ENCODE assay signal across 11 cellular contexts in genomic region chrX:119218198-119218597, GRCh38. TPM values are rescaled to one million over a fixed set of nuclear protein-coding genes. Genes with fewer than 3 reads are reported as not detected.
DNase-seq lines count a peak whose midpoint lies in the region; FAIRE-seq and TF ChIP-seq lines count a peak whose summit lies in the region.
"Had no signal": no experiment of that assay in that cellular context is flagged by ENCODE, and none has a peak within 500 bp of the region (broad histone marks: within the 10 kb centered on the region; RNA-seq: fewer than 3 reads in every experiment).

No MANE protein-coding gene starts in this region.

- intact Hi-C loops in prostate gland (cut with DNase I) = loop anchor here (5.0 kb wide), 1 partner anchor 71 kb away; no protein-coding TSS in a partner anchor

- H3K56ac ChIP-seq in H1 (replicated peaks; ENCODE audit: insufficient read length, low read depth, low read length) = no peak overlapping the region

- peak; percentile 42 to 48 for TF ChIP-seq RAD21 in H1 (IDR thresholded peaks at IDR 0.05 in 1 of 2, conservative IDR thresholded peaks at IDR 0.05 in 1 of 2; ENCODE audit: low read depth in 2 of 2, low read length in 2 of 2)

- H3K27me3 ChIP-seq in H1 (replicated peaks in 1 of 4; ENCODE audit: control insufficient read depth in 3 of 4, extremely low read depth in 1 of 4, insufficient read depth in 3 of 4, low read length in 3 of 4) (no peaks in the 10 kb centered on the region), prostate gland (replicated peaks; ENCODE audit: insufficient read depth) (no peaks in the 10 kb centered on the region)
- H3K27me3 ChIP-seq: BLaER1 had no signal

- no peak for TF ChIP-seq EP300 in H1 (IDR thresholded peaks at IDR 0.05; ENCODE audit: borderline replicate concordance in 1 of 2, low read depth in 2 of 2, low read length in 2 of 2)

- no peak for TF ChIP-seq POLR2A in H1 (IDR thresholded peaks at IDR 0.05; ENCODE audit: control extremely low read depth in 1 of 2, low read depth in 2 of 2, low read length in 2 of 2)
- no peak for TF ChIP-seq POLR2A in prostate gland (IDR thresholded peaks at IDR 0.05)

- peak; percentile 32 for DNase-seq in NCI-H1092 treated with DMSO at 0.1 percent for 48 hours (lab: John Stamatoyannopoulos, UW)
- DNase-seq in NCI-H1092 (lab: John Stamatoyannopoulos, UW) = no peak
- peak; percentile 10 for DNase-seq in NAMALWA (ENCODE audit: low spot score)
- DNase-seq in H1 (ENCODE audit: low read depth in 1 of 2, low spot score in 2 of 2) = no peak
- DNase-seq in prostate gland (ENCODE audit: low spot score) = no peak
- no peak for DNase-seq in COLO668 (lab: John Stamatoyannopoulos, UW; ENCODE audit: unreplicated experiment)
- DNase-seq in COLO829 (ENCODE audit: low spot score) = no peak
- DNase-seq in SIG-M5 (lab: John Stamatoyannopoulos, UW) = no peak
- DNase-seq: activated CD8-positive, alpha-beta memory T cell treated with anti-CD3 and anti-CD28 coated beads, Interleukin-2, amount 50 U/mL, for 4 hours; NCI-H226 had no signal

- H2BK20ac ChIP-seq in H1 (ENCODE audit: low read length) = no peak overlapping the region

- H4K5ac ChIP-seq in H1 (ENCODE audit: insufficient read length, low read depth, low read length) = no peak overlapping the region

- H3K4me1 ChIP-seq in H1 (replicated peaks in 1 of 4; ENCODE audit: control insufficient read depth in 3 of 4, insufficient read depth in 4 of 4, low read length in 3 of 4) (no peaks in the 10 kb centered on the region), prostate gland (replicated peaks) (no peaks in the 10 kb centered on the region)
- H3K4me1 ChIP-seq: BLaER1 had no signal

- CTCF ChIA-PET in H1 (lab: Charles Lee; ENCODE audit: partially characterized antibody) = interaction anchor here (0.7 to 2.6 kb wide), 7 partner anchors 9 to 399 kb away, joined by 3 to 10 read pairs (median 4); no protein-coding TSS in a partner anchor

- no peak overlapping the region for H2AK5ac ChIP-seq in H1 (ENCODE audit: low read depth, low read length)

- no peak overlapping the region for H2BK5ac ChIP-seq in H1 (ENCODE audit: low read depth, low read length)

- POLR2A ChIA-PET in H1 (lab: Charles Lee; ENCODE audit: partially characterized antibody) = no interaction called here

- WGBS in H1 (ENCODE audit: extremely low coverage in 1 of 2, insufficient coverage in 1 of 2, insufficient read length in 1 of 2, insufficient replicate concordance in 2 of 2, low coverage in 1 of 2, low lambda C conversion rate in 2 of 2, missing lambda C conversion rate in 1 of 2), 2 experiments = 62% methylated on average over 4 of the region's 4 CpGs; no CpG with 5 or more reads in 1 of the 2 experiments
- 0% methylated on average over 4 of the region's 4 CpGs for WGBS in prostate gland

- H4K91ac ChIP-seq in H1 (replicated peaks; ENCODE audit: insufficient read length, low read length) = no peak overlapping the region

- H3K14ac ChIP-seq in H1 (ENCODE audit: insufficient read length) = no peak overlapping the region

- H4K8ac ChIP-seq in H1 (ENCODE audit: extremely low read depth, insufficient read depth, low read length) = no peak overlapping the region

- H3K18ac ChIP-seq in H1 (ENCODE audit: extremely low read depth, low read length) = no peak overlapping the region

- no peak overlapping the region for H3K9ac ChIP-seq in H1 (replicated peaks in 1 of 4; ENCODE audit: extremely low read depth in 1 of 4, low read depth in 3 of 4, low read length in 3 of 4)
- H3K9ac ChIP-seq: BLaER1 had no signal

- no peak overlapping the region for H3K23ac ChIP-seq in H1 (ENCODE audit: insufficient read length)

- no peak overlapping the region for H2BK15ac ChIP-seq in H1 (ENCODE audit: low read length)

- H3K79me2 ChIP-seq in H1 (ENCODE audit: control insufficient read depth in 1 of 2, insufficient read depth in 2 of 2, low read length in 2 of 2) = no peaks in the 10 kb centered on the region

- no peak overlapping the region for H2AFZ ChIP-seq in H1 (ENCODE audit: low read length)

- TF ChIP-seq CTCF in H1 (IDR thresholded peaks at IDR 0.05; ENCODE audit: control extremely low read depth in 1 of 3, insufficient read depth in 1 of 3, low read depth in 1 of 3, low read length in 3 of 3) = peak in 2 of 3 experiments; percentile 5 to 34; a peak in 2 of 4 replicates
- TF ChIP-seq CTCF in prostate gland (IDR thresholded peaks at IDR 0.05) = peak in 3 of 4 experiments; percentile 29 to 44 (median 40)

- no peak overlapping the region for H3K4me2 ChIP-seq in H1 (ENCODE audit: insufficient read depth in 1 of 2, low read depth in 2 of 2, low read length in 2 of 2)
- H3K4me2 ChIP-seq: BLaER1 had no signal

- no peaks in the 10 kb centered on the region for H3K79me1 ChIP-seq in H1 (ENCODE audit: low read depth, low read length)

- no peaks in the 10 kb centered on the region for H4K20me1 ChIP-seq in H1 (replicated peaks in 1 of 2; ENCODE audit: control insufficient read depth in 1 of 2, insufficient read depth in 2 of 2, low read length in 2 of 2)
- H4K20me1 ChIP-seq: BLaER1 had no signal

- H3K36me3 ChIP-seq in H1 (ENCODE audit: control insufficient read depth in 2 of 4, insufficient read depth in 4 of 4, low read length in 3 of 4) = no peaks in the 10 kb centered on the region
- no peaks in the 10 kb centered on the region for H3K36me3 ChIP-seq in prostate gland
- H3K36me3 ChIP-seq: BLaER1 had no signal

- no peak overlapping the region for H3K4me3 ChIP-seq in H1 (ENCODE audit: extremely low read depth in 1 of 4, insufficient read depth in 2 of 4, low read depth in 3 of 4, low read length in 4 of 4)
- H3K4me3 ChIP-seq in prostate gland = no peak overlapping the region
- H3K4me3 ChIP-seq: BLaER1 had no signal

- no peak overlapping the region for H3K4ac ChIP-seq in H1 (replicated peaks; ENCODE audit: insufficient read length, low read depth, low read length)

- FAIRE-seq in H1 (lab: Jason Lieb, UNC) = peak; percentile 87

- no peak overlapping the region for H2BK12ac ChIP-seq in H1 (ENCODE audit: low read depth, low read length)

- no peaks in the 10 kb centered on the region for H3K23me2 ChIP-seq in H1 (ENCODE audit: low read depth, low read length)

- H3K27ac ChIP-seq in H1 (ENCODE audit: low read depth, low read length) (no peak overlapping the region), prostate gland (no peak overlapping the region)
- H3K27ac ChIP-seq: BLaER1 had no signal

- H2BK120ac ChIP-seq in H1 (replicated peaks; ENCODE audit: low read depth, low read length) = no peak overlapping the region

- H3K9me3 ChIP-seq in H1 (ENCODE audit: insufficient read depth in 2 of 2, low read depth in 1 of 2, low read length in 1 of 2) (no peaks in the 10 kb centered on the region), prostate gland (no peaks in the 10 kb centered on the region)
- H3K9me3 ChIP-seq: BLaER1 had no signal

TF ChIP-seq in H1, 55 proteins besides CTCF, POLR2A, EP300 and RAD21:
- no peak for TF ChIP-seq SP2 (IDR thresholded peaks at IDR 0.05; ENCODE audit: low read length)
- no peak for TF ChIP-seq SP1 (IDR thresholded peaks at IDR 0.05; ENCODE audit: low read depth, low read length)
- no peak for TF ChIP-seq MAFK (IDR thresholded peaks at IDR 0.05; ENCODE audit: low read depth, low read length)
- TF ChIP-seq GTF2F1 (IDR thresholded peaks at IDR 0.05; ENCODE audit: borderline replicate concordance, low read depth, low read length) = no peak
- no peak for TF ChIP-seq GABPA (IDR thresholded peaks at IDR 0.05; ENCODE audit: borderline replicate concordance, insufficient read depth, low read length)
- TF ChIP-seq JUN (IDR thresholded peaks at IDR 0.05; ENCODE audit: low read depth, low read length) = no peak
- TF ChIP-seq SP4 (IDR thresholded peaks at IDR 0.05; ENCODE audit: low read length) = no peak
- TF ChIP-seq, protein P1, sequence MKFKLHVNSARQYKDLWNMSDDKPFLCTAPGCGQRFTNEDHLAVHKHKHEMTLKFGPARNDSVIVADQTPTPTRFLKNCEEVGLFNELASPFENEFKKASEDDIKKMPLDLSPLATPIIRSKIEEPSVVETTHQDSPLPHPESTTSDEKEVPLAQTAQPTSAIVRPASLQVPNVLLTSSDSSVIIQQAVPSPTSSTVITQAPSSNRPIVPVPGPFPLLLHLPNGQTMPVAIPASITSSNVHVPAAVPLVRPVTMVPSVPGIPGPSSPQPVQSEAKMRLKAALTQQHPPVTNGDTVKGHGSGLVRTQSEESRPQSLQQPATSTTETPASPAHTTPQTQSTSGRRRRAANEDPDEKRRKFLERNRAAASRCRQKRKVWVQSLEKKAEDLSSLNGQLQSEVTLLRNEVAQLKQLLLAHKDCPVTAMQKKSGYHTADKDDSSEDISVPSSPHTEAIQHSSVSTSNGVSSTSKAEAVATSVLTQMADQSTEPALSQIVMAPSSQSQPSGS (IDR thresholded peaks at IDR 0.05; ENCODE audit: low read length) = no peak
- no peak for TF ChIP-seq TAF1 (IDR thresholded peaks at IDR 0.05; ENCODE audit: low read depth, low read length)
- no peak for TF ChIP-seq CHD2 (IDR thresholded peaks at IDR 0.05; ENCODE audit: low read length)
- TF ChIP-seq BCL11A (IDR thresholded peaks at IDR 0.05; ENCODE audit: low read depth in 2 of 2, low read length in 2 of 2) = no peak
- TF ChIP-seq CEBPB (IDR thresholded peaks at IDR 0.05; ENCODE audit: low read depth, low read length) = no peak
- no peak for TF ChIP-seq PHF8 (conservative IDR thresholded peaks at IDR 0.05; ENCODE audit: low read depth, low read length)
- TF ChIP-seq POLR2AphosphoS5 (IDR thresholded peaks at IDR 0.05; ENCODE audit: low read depth, low read length) = no peak

RNA-seq across cellular contexts. Expression of gene PGRMC1, which starts 17.9 kb away (rescaled TPM):
- 237 and 248 TPM in 2 replicates for total RNA-seq in H1 (2021; fragmentation: NEBNext Ultra II Directional; extraction: Animal tissue kit (Norgen Biotek cat#: 25700))
- 127 and 148 TPM in 2 replicates for polyA plus RNA-seq in H1 (2011; rRNA removed)
- 173 TPM for polyA plus RNA-seq in H1 (2011; cell fraction: cytosol; rRNA removed)
- polyA plus RNA-seq in H1 (2011; cell fraction: nucleus; rRNA removed) = 71.2 TPM
- 129 to 180 TPM (median 142 TPM) in 4 replicates for polyA plus RNA-seq in H1 (2012, experiment 1 of 2)
- 38.4 TPM for polyA plus RNA-seq in H1 (2012, experiment 2 of 2)
- 273 TPM for polyA plus RNA-seq in H1 (2013, experiment 1 of 2)
- polyA plus RNA-seq in H1 (2013, experiment 2 of 2) = 375 TPM
- polyA minus RNA-seq in H1 (2011; rRNA and poly(A)+ RNA removed) = 73.9 and 74.3 TPM in 2 replicates
- polyA minus RNA-seq in H1 (2011; cell fraction: cytosol; rRNA and poly(A)+ RNA removed) = 133 TPM
- polyA minus RNA-seq in H1 (2011; cell fraction: nucleus; rRNA and poly(A)+ RNA removed) = 53.0 TPM
- 100 to 1,000 TPM; 156 to 171 TPM for total RNA-seq in prostate gland

Comparison
In these comparisons a context has a peak if more than half of its experiments do, and no peak if none do; other contexts are left out.
1. DNase-seq: peak in NCI-H1092 treated with DMSO at 0.1 percent for 48 hours (single experiment) and NAMALWA (single experiment); none in NCI-H1092 (single experiment), H1 (0 of 2), prostate gland (single experiment), COLO668 (single experiment), COLO829 (single experiment) and SIG-M5 (single experiment).